ENCODE assay signal across 1 cellular context in the genomic region with DNA sequence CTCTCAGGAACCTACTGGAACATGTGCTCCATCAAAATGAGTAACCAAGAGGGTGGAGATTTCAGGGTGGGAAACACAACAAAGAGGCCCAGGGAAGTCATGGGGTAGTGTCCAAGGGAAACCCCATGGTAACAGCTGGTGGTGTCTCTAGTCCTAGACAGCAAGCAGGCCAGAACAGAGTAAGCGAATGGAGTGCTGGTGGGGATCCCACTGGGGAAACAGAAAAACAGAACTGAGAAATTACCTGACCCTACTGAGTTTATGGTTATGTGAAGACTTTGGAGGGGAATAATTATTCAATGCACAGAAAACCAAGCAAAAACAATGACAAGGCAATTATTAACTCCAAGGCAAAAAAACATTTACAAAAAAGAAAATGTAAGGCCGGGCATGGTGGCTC.
A peak's percentile ranks its signal among the peaks of the same experiment; 100 is the strongest.
TF ChIP-seq lines count a peak whose summit lies in the region.

No MANE protein-coding gene starts in this region.

TF ChIP-seq in GM12878, 131 proteins besides CTCF, POLR2A, EP300 and RAD21:
- TF ChIP-seq ZNF687 (IDR thresholded peaks at IDR 0.05): no peak
- peak; percentile 58 for TF ChIP-seq MEF2B (IDR thresholded peaks at IDR 0.05; ENCODE audit: partially characterized antibody, poor library complexity, severe bottlenecking)
- 0 out of 2 replicates have a peak, but pooled peaks have one; percentile 56 for TF ChIP-seq DPF2 (IDR thresholded peaks at IDR 0.05)
- TF ChIP-seq, protein P1, sequence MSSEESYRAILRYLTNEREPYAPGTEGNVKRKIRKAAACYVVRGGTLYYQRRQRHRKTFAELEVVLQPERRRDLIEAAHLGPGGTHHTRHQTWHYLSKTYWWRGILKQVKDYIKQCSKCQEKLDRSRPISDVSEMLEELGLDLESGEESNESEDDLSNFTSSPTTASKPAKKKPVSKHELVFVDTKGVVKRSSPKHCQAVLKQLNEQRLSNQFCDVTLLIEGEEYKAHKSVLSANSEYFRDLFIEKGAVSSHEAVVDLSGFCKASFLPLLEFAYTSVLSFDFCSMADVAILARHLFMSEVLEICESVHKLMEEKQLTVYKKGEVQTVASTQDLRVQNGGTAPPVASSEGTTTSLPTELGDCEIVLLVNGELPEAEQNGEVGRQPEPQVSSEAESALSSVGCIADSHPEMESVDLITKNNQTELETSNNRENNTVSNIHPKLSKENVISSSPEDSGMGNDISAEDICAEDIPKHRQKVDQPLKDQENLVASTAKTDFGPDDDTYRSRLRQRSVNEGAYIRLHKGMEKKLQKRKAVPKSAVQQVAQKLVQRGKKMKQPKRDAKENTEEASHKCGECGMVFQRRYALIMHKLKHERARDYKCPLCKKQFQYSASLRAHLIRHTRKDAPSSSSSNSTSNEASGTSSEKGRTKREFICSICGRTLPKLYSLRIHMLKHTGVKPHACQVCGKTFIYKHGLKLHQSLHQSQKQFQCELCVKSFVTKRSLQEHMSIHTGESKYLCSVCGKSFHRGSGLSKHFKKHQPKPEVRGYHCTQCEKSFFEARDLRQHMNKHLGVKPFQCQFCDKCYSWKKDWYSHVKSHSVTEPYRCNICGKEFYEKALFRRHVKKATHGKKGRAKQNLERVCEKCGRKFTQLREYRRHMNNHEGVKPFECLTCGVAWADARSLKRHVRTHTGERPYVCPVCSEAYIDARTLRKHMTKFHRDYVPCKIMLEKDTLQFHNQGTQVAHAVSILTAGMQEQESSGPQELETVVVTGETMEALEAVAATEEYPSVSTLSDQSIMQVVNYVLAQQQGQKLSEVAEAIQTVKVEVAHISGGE (CRISPR knock-in tag; IDR thresholded peaks at IDR 0.05): no peak
- TF ChIP-seq SPI1 (IDR thresholded peaks at IDR 0.05; ENCODE audit: borderline replicate concordance, insufficient read depth, low read depth, low read length): peak; percentile 84
- peak; percentile 70 to 73; a peak in 3 of 4 replicates for TF ChIP-seq IKZF2 (IDR thresholded peaks at IDR 0.05)
- TF ChIP-seq TCF12 (IDR thresholded peaks at IDR 0.05; ENCODE audit: low read depth, low read length): peak; percentile 53; the same call in 1 of the 2 replicates
- TF ChIP-seq MAX (IDR thresholded peaks at IDR 0.05; ENCODE audit: low read depth, low read length): no peak
- peak; percentile 72 for TF ChIP-seq IKZF1 (conservative IDR thresholded peaks at IDR 0.05)
- peak; percentile 48; the same call in 1 of the 2 replicates for TF ChIP-seq NR2F1 (conservative IDR thresholded peaks at IDR 0.05)
- TF ChIP-seq STAT3 (IDR thresholded peaks at IDR 0.05; ENCODE audit: low read depth, low read length): no peak
- TF ChIP-seq RUNX3 (IDR thresholded peaks at IDR 0.05; ENCODE audit: low read length): 0 out of 2 replicates have a peak, but pooled peaks have one; percentile 19
- TF ChIP-seq, protein P2, sequence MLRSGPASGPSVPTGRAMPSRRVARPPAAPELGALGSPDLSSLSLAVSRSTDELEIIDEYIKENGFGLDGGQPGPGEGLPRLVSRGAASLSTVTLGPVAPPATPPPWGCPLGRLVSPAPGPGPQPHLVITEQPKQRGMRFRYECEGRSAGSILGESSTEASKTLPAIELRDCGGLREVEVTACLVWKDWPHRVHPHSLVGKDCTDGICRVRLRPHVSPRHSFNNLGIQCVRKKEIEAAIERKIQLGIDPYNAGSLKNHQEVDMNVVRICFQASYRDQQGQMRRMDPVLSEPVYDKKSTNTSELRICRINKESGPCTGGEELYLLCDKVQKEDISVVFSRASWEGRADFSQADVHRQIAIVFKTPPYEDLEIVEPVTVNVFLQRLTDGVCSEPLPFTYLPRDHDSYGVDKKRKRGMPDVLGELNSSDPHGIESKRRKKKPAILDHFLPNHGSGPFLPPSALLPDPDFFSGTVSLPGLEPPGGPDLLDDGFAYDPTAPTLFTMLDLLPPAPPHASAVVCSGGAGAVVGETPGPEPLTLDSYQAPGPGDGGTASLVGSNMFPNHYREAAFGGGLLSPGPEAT (IDR thresholded peaks at IDR 0.05; ENCODE audit: low read depth): peak; percentile 62; the same call in 1 of the 2 replicates
- TF ChIP-seq TBL1XR1 (IDR thresholded peaks at IDR 0.05; ENCODE audit: low read depth, low read length): peak; percentile 36; the same call in 1 of the 2 replicates
- no peak for TF ChIP-seq HCFC1 (IDR thresholded peaks at IDR 0.05; ENCODE audit: low read length)
- peak; percentile 49; the same call in 1 of the 2 replicates for TF ChIP-seq EED (IDR thresholded peaks at IDR 0.05; ENCODE audit: low read depth)
- peak; percentile 63 for TF ChIP-seq MTA2 (IDR thresholded peaks at IDR 0.05; ENCODE audit: low read depth)
TF ChIP-seq in GM12878: peak in this region for 12.
